ENCODE assay signal across 29 cellular contexts in the genomic region with DNA sequence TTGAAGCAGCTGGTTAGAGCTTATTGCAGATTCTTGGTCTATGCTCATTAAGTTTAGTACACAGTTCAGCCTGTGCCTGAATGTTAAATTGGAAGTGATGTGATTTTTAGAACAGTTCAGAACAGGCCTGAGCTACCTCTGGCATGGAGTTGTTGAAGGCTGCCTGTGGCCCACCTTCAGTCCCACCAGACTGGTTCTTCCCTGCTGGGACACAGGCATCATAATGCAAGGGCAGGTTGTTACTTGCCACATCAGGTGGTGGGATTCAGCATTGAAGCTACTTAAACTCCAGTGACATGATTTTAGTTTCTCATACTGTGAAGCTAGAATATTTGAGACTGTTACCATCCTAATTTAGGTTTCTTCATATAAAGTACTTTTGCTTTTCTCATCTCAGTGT. TPM values are rescaled to one million over a fixed set of nuclear protein-coding genes. Genes with fewer than 3 reads are reported as not detected.
"Had no signal": no experiment of that assay in that cellular context is flagged by ENCODE, and none has a peak within 500 bp of the region (broad histone marks: within the 10 kb centered on the region; RNA-seq: fewer than 3 reads in every experiment).

No MANE protein-coding gene starts in this region.

- ATAC-seq: activated CD4-positive, CD25-positive, alpha-beta regulatory T cell treated with anti-CD3 and anti-CD28 coated beads, Interleukin-2, amount 50 U/mL, for 24 hours; activated CD8-positive, alpha-beta memory T cell treated with anti-CD3 and anti-CD28 coated beads, Interleukin-2, amount 10 ng/mL, durations not matched to agents 7 days and 5 days; activated CD8-positive, alpha-beta T cell treated with anti-CD3 and anti-CD28 coated beads for 36 hours; left cardiac atrium; right lobe of liver; stimulated activated effector memory CD8-positive, alpha-beta T cell treated with anti-CD3 and anti-CD28 coated beads, Interleukin-12 subunit alpha, Interleukin-12 subunit beta, amount 100 ng/mL, for 72 hours; stimulated activated naive CD8-positive, alpha-beta T cell treated with anti-CD3 and anti-CD28 coated beads, Interleukin-15, amount 100 ng/mL, for 72 hours had no signal

- H3K27me3 ChIP-seq: cardiac muscle cell, neural progenitor cell, right lobe of liver, tibial artery had no signal

- H3K4me3 ChIP-seq: cardiac muscle cell, neural progenitor cell, right lobe of liver, tibial artery had no signal

- H3K27ac ChIP-seq: cardiac muscle cell, neural progenitor cell, right lobe of liver, tibial artery had no signal

- H3K9me3 ChIP-seq: right lobe of liver, tibial artery had no signal

- DNase-seq: activated CD4-positive, alpha-beta T cell treated with anti-CD3 and anti-CD28 coated beads, Interleukin-2, amount 10 ng/mL, durations not matched to agents 7 days and 5 days; activated CD8-positive, alpha-beta memory T cell treated with anti-CD3 and anti-CD28 coated beads, Interleukin-2, amount 10 ng/mL, durations not matched to agents 7 days and 5 days; activated CD8-positive, alpha-beta T cell treated with anti-CD3 and anti-CD28 coated beads for 36 hours; activated effector memory CD4-positive, alpha-beta T cell treated with anti-CD3 and anti-CD28 coated beads, Interleukin-2, amount 50 U/mL, for 16 hours; activated naive CD4-positive, alpha-beta T cell treated with anti-CD3 and anti-CD28 coated beads, Interleukin-2, amount 10 ng/mL, durations not matched to agents 7 days and 5 days; activated T-cell treated with anti-CD3 and anti-CD28 coated beads for 4 hours; amygdala; cortex of kidney; erythroblast; foreskin melanocyte; left cardiac atrium; posterior cingulate gyrus; right lobe of liver; small intestine; stimulated activated CD4-positive, alpha-beta T cell treated with anti-CD3 and anti-CD28 coated beads, Interleukin-2, amount 100 ng/mL, for 24 hours; stimulated activated naive CD8-positive, alpha-beta T cell treated with anti-CD3 and anti-CD28 coated beads, Interleukin-15, amount 100 ng/mL, for 72 hours; tibial artery had no signal

- FAIRE-seq: endometrium, islet of Langerhans, small intestine had no signal

- H3K4me1 ChIP-seq: neural progenitor cell, right lobe of liver, tibial artery had no signal

RNA-seq across cellular contexts. Expression of gene PROX2, which starts 49.4 kb away (rescaled TPM):
- total RNA-seq: activated CD4-positive, alpha-beta T cell treated with anti-CD3 and anti-CD28 coated beads, Interleukin-2, amount 10 ng/mL, durations not matched to agents 7 days and 5 days; cardiac muscle cell; cerebellum; left cardiac atrium; liver; myocyte; omental fat pad; right lobe of liver; T-helper 2 cell treated with Interferon-gamma antibody and Interleukin-4, amounts not matched to agents 100 ng/mL and 5 ng/mL, for 36 hours; urinary bladder had no signal
